Comparison of ENCODE assay signal across 25 cellular contexts in the genomic region with DNA sequence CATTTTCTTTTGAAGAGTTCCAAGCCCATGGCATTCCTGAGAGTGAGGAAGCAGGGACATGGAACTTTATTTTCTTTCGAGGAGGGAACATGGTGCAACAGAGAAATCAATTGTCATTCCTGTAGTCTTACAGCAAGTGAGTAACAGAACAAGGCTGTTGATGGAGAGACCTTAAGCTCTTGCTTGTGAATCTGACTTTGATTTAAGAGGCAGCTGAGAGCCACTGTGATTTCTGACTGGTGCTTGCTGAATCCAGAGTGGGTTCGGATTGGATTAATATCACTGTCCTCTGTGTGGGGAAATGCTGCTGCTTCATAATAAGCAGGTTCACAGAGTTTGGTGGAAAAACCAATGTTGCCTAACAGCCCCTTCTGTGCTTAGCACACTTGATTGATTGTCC. TPM values are rescaled to one million over a fixed set of nuclear protein-coding genes. Genes with fewer than 3 reads are reported as not detected.
"Had no signal": no experiment of that assay in that cellular context is flagged by ENCODE, and none has a peak within 500 bp of the region (broad histone marks: within the 10 kb centered on the region; RNA-seq: fewer than 3 reads in every experiment).

No MANE protein-coding gene starts in this region.

- H3K4me3 Mint-ChIP-seq: naive thymus-derived CD8-positive, alpha-beta T cell; neural progenitor cell had no signal

- ATAC-seq: esophagus mucosa; gastrocnemius medialis; heart right ventricle; left lobe of liver; naive thymus-derived CD8-positive, alpha-beta T cell; sciatic nerve had no signal

- H3K36me3 Mint-ChIP-seq: naive thymus-derived CD8-positive, alpha-beta T cell; neural progenitor cell had no signal

- DNase-seq: effector memory CD4-positive, alpha-beta T cell; gastrocnemius medialis; heart right ventricle; hypothalamus; kidney glomerular epithelial cell; mammary epithelial cell; naive thymus-derived CD8-positive, alpha-beta T cell; occipital lobe; stimulated activated naive CD4-positive, alpha-beta T cell; stomach; substantia nigra; trophoblast cell had no signal

- H3K4me1 Mint-ChIP-seq: naive thymus-derived CD8-positive, alpha-beta T cell had no signal

- H3K4me1 ChIP-seq: heart right ventricle, neural progenitor cell, parathyroid adenoma, prostate gland, stomach had no signal

- H3K9me3 ChIP-seq: gastrocnemius medialis, heart right ventricle, prostate gland, thoracic aorta had no signal

- H3K36me3 ChIP-seq: gastrocnemius medialis, heart right ventricle, neural progenitor cell, prostate gland, stomach, thoracic aorta had no signal

- H3K9me3 Mint-ChIP-seq: naive thymus-derived CD8-positive, alpha-beta T cell had no signal

- H2AFZ ChIP-seq: neural progenitor cell, parathyroid adenoma had no signal

- H3K27me3 ChIP-seq: gastrocnemius medialis, neural progenitor cell had no signal

- H3K27ac Mint-ChIP-seq: neural progenitor cell had no signal

- H3K4me3 ChIP-seq: gastrocnemius medialis, heart right ventricle, neural progenitor cell, prostate gland, skin epidermis, stomach, thoracic aorta had no signal

RNA-seq across cellular contexts. Expression of a gene that starts 4.7 kb away (rescaled TPM):
- total RNA-seq: esophagus mucosa; fibroblast of villous mesenchyme; left lobe of liver; lower leg skin; mammary epithelial cell; mesenteric fat pad; mononuclear cell; naive thymus-derived CD8-positive, alpha-beta T cell; sciatic nerve; stomach; thoracic aorta had no signal
- polyA plus RNA-seq: heart right ventricle; mammary epithelial cell; naive thymus-derived CD8-positive, alpha-beta T cell; stomach; urinary bladder had no signal
